Comparison of ENCODE assay signal across 8 cellular contexts in genomic region chr1:235160965-235161684, GRCh38. TPM values are rescaled to one million over a fixed set of nuclear protein-coding genes. Genes with fewer than 3 reads are reported as not detected.
A peak's percentile ranks its signal among the peaks of the same experiment; 100 is the strongest.
DNase-seq lines count a peak whose midpoint lies in the region; TF ChIP-seq lines count a peak whose summit lies in the region.

RBM34 (minus strand) TSS chr1:235161250; CDS start chr1:235161226, 24 bp downstream.

- no peaks in the 10 kb centered on the region for H3K9me3 ChIP-seq in neuron (ENCODE audit: low read length)

- peaks cover 34% of the 10 kb centered on the region for H3K36me3 ChIP-seq in neuron (ENCODE audit: insufficient read depth, low read length)

- POLR2A ChIA-PET in HEK293T (lab: Yijun Ruan, JAX): interaction anchor here (0.6 to 1.4 kb wide), 34 partner anchors 9 to 675 kb away, joined by 3 to 27 read pairs (median 4); partner anchors contain the start of genes B3GALNT2, GGPS1, TBCE and TOMM20

- peak; percentile 77 for DNase-seq in GM04504 (ENCODE audit: low read depth)
- DNase-seq in HEK293T (ENCODE audit: extremely low spot score): peak; percentile 98
- DNase-seq in MV-4-11 (lab: John Stamatoyannopoulos, UW): peak; percentile 86
- DNase-seq in SK-MEL-5 (ENCODE audit: low read depth, low spot score): peak; percentile 88
- peak; percentile 78 to 90 (median 86) for DNase-seq in activated naive CD4-positive, alpha-beta T cell (lab: John Stamatoyannopoulos, UW)
- peak; percentile 88 for DNase-seq in foreskin melanocyte
- DNase-seq in stromal cell of bone marrow (ENCODE audit: low read depth): peak; percentile 77

- in situ Hi-C loops in SK-MEL-5 (cut with HindIII; ENCODE audit: low pct_unique_long_range_greater_than_20kb, low sequenced_read_pairs): no loop called here

- no peaks in the 10 kb centered on the region for H3K27me3 ChIP-seq in neuron (ENCODE audit: insufficient read depth, low read length)

- CTCF ChIA-PET in HEK293T (lab: Yijun Ruan, JAX): interaction anchor here (0.6 to 0.9 kb wide), 3 partner anchors 53 to 616 kb away, joined by 3 read pairs; no protein-coding TSS in a partner anchor

- peak within 1 kb of the TSS; percentile 77 for H2AFZ ChIP-seq in neuron (ENCODE audit: low read depth, low read length)

- H3K4me1 ChIP-seq in neuron (ENCODE audit: insufficient read depth, low read length): peaks cover 15% of the 10 kb centered on the region

- peak within 1 kb of the TSS; percentile 98 for H3K4me3 ChIP-seq in neuron (ENCODE audit: low read length)

TF ChIP-seq in HEK293T, 16 proteins besides CTCF, POLR2A, EP300 and RAD21:
- peak; percentile 87 for TF ChIP-seq L3MBTL2 (conservative IDR thresholded peaks at IDR 0.05)
- TF ChIP-seq TARDBP (IDR thresholded peaks at IDR 0.05): no peak
- peak; percentile 100 for TF ChIP-seq ELF4 (IDR thresholded peaks at IDR 0.05)

RNA-seq across cellular contexts. Expression of gene RBM34, which starts in this region (rescaled TPM):
- 61.8 and 65.4 TPM in 2 replicates for total RNA-seq in SK-MEL-5 (2014; rRNA removed; shearing (Covaris generic))
- polyA plus RNA-seq in SK-MEL-5 (2015; cell fraction: cytosol; rRNA removed): 37.5 and 46.3 TPM in 2 replicates
- polyA plus RNA-seq in SK-MEL-5 (2015; cell fraction: nucleus; rRNA removed): 50.5 and 64.2 TPM in 2 replicates

Comparison
In these comparisons a context has a peak if more than half of its experiments do, and no peak if none do; other contexts are left out.
1. Peak in every context shown above with its lines: DNase-seq and H3K4me3 ChIP-seq.